Comparison of ENCODE assay signal across 6 cellular contexts in genomic region chr19:30041931-30042330, GRCh38.
DNase-seq lines count a peak whose midpoint lies in the region; ATAC-seq and TF ChIP-seq lines count a peak whose summit lies in the region.
"Not testable (repeated sequence)": the region's sequence is repeated elsewhere in the genome, so short reads cannot be mapped to it uniquely, and the experiment has no call there.

No MANE protein-coding gene starts in this region.

- not testable (repeated sequence) for H3K27me3 Mint-ChIP-seq in GM23338 (ENCODE audit: insufficient read depth, low read depth, poor library complexity); endodermal cell (ENCODE audit: insufficient read depth)

- not testable (repeated sequence) for H3K4me3 Mint-ChIP-seq in GM23338; endodermal cell; stimulated activated effector memory CD8-positive, alpha-beta T cell treated with anti-CD3 and anti-CD28 coated beads, Interleukin-12 subunit alpha, Interleukin-12 subunit beta, amount 100 ng/mL, for 72 hours

- H3K9ac ChIP-seq in endodermal cell (ENCODE audit: extremely low read depth, low read length, poor library complexity, severe bottlenecking); mesendoderm (ENCODE audit: low read length): not testable (repeated sequence)

- not testable (repeated sequence) for H2BK120ac ChIP-seq in mesendoderm (ENCODE audit: low read depth, low read length)

- H3K9me3 Mint-ChIP-seq in GM23338 (peaks cover 26% of the 10 kb centered on the region), endodermal cell (peaks cover 32% of the 10 kb centered on the region)
- H3K9me3 Mint-ChIP-seq in stimulated activated effector memory CD8-positive, alpha-beta T cell treated with anti-CD3 and anti-CD28 coated beads, Interleukin-12 subunit alpha, Interleukin-12 subunit beta, amount 100 ng/mL, for 72 hours, result not testable (repeated sequence)

- not testable (repeated sequence) for H3K18ac ChIP-seq in mesendoderm (ENCODE audit: low read length)

- not testable (repeated sequence) for H3K27me3 ChIP-seq in GM23338 (ENCODE audit: insufficient read depth); HAP-1 (ENCODE audit: low read depth); endodermal cell (ENCODE audit: control insufficient read depth, insufficient read depth, low read length, poor library complexity, severe bottlenecking); mesendoderm (ENCODE audit: insufficient read depth, low read length, poor library complexity)

- H2AK5ac ChIP-seq in mesendoderm (ENCODE audit: low read length), result not testable (repeated sequence)

- H3K9me3 ChIP-seq in HAP-1 (peaks cover 13% of the 10 kb centered on the region), HEK293 (ENCODE audit: control insufficient read depth, insufficient read depth, low read depth, low read length) (peaks cover 13% of the 10 kb centered on the region), endodermal cell (ENCODE audit: control insufficient read depth, low read length) (peaks cover 26% of the 10 kb centered on the region)

- H3K4me3 ChIP-seq in GM23338; HAP-1; HEK293 (ENCODE audit: low read depth, low read length); endodermal cell (ENCODE audit: low read length); mesendoderm (ENCODE audit: low read length): not testable (repeated sequence)

- not testable (repeated sequence) for TF ChIP-seq CTCF in GM23338 (conservative IDR thresholded peaks at IDR 0.05; ENCODE audit: low read depth in 2 of 2); HEK293 (tag by site-specific recombination; IDR thresholded peaks at IDR 0.05); endodermal cell (conservative IDR thresholded peaks at IDR 0.05)

- H3K36me3 ChIP-seq in GM23338 (ENCODE audit: insufficient read depth); mesendoderm (ENCODE audit: control insufficient read depth, insufficient read depth, low read length): not testable (repeated sequence)
- peaks cover 11% of the 10 kb centered on the region for H3K36me3 ChIP-seq in HAP-1 (replicated peaks)
- H3K36me3 ChIP-seq in HEK293 (ENCODE audit: control insufficient read depth in 2 of 2, insufficient read depth in 1 of 2, low read length in 2 of 2), result peaks cover 11 to 19% of the 10 kb centered on the region in 2 experiments
- peaks cover 11% of the 10 kb centered on the region for H3K36me3 ChIP-seq in endodermal cell (ENCODE audit: control insufficient read depth, insufficient read depth, low read length)

- WGBS in endodermal cell (ENCODE audit: insufficient coverage in 1 of 2, insufficient read length in 1 of 2), 2 experiments, result 89 to 93% methylated on average over 5 to 6 of the region's 6 CpGs
- WGBS in mesendoderm (ENCODE audit: extremely low coverage, insufficient coverage, low lambda C conversion rate), result no CpG with 5 or more reads among the region's 6 CpGs

- not testable (repeated sequence) for H3K23ac ChIP-seq in mesendoderm (ENCODE audit: low read length)

- H3K36me3 Mint-ChIP-seq in GM23338 (ENCODE audit: low read depth) (peaks cover 47% of the 10 kb centered on the region), endodermal cell (ENCODE audit: low read depth) (peaks cover 35% of the 10 kb centered on the region)
- not testable (repeated sequence) for H3K36me3 Mint-ChIP-seq in stimulated activated effector memory CD8-positive, alpha-beta T cell treated with anti-CD3 and anti-CD28 coated beads, Interleukin-12 subunit alpha, Interleukin-12 subunit beta, amount 100 ng/mL, for 72 hours

- not testable (repeated sequence) for H2BK15ac ChIP-seq in mesendoderm (replicated peaks; ENCODE audit: low read depth)

- peaks cover 16% of the 10 kb centered on the region for H3K4me1 Mint-ChIP-seq in GM23338
- H3K4me1 Mint-ChIP-seq in endodermal cell, result peaks cover 13% of the 10 kb centered on the region
- peaks cover 12% of the 10 kb centered on the region for H3K4me1 Mint-ChIP-seq in stimulated activated effector memory CD8-positive, alpha-beta T cell treated with anti-CD3 and anti-CD28 coated beads, Interleukin-12 subunit alpha, Interleukin-12 subunit beta, amount 100 ng/mL, for 72 hours

- H3K27ac ChIP-seq in GM23338 (ENCODE audit: low read depth); HEK293 (ENCODE audit: extremely low read depth, low read depth, low read length); endodermal cell (ENCODE audit: low read depth, low read length); mesendoderm (ENCODE audit: low read depth, low read length): not testable (repeated sequence)

- H3K79me1 ChIP-seq in mesendoderm (ENCODE audit: low read length), result not testable (repeated sequence)

- not testable (repeated sequence) for H3K4me1 ChIP-seq in GM23338 (ENCODE audit: insufficient read depth); HEK293 (ENCODE audit: control insufficient read depth, insufficient read depth, low read length); endodermal cell (ENCODE audit: control insufficient read depth, insufficient read depth, low read length); mesendoderm (ENCODE audit: control insufficient read depth, low read depth, low read length)
- H3K4me1 ChIP-seq in HAP-1, result peaks cover 28% of the 10 kb centered on the region

- peak overlapping the region; percentile 51; the same call in 1 of the 2 replicates for H3K4me2 ChIP-seq in GM23338
- H3K4me2 ChIP-seq in mesendoderm (ENCODE audit: low read length), result not testable (repeated sequence)

- H3K27ac Mint-ChIP-seq in GM23338, endodermal cell: not testable (repeated sequence)
- H3K27ac Mint-ChIP-seq in stimulated activated effector memory CD8-positive, alpha-beta T cell treated with anti-CD3 and anti-CD28 coated beads, Interleukin-12 subunit alpha, Interleukin-12 subunit beta, amount 100 ng/mL, for 72 hours, result peak overlapping the region; percentile 14

- in situ Hi-C loops in HAP-1 (cut with MboI; ENCODE audit: low sequenced_read_pairs), result not testable (repeated sequence)

- H4K20me1 ChIP-seq in GM23338 (replicated peaks; ENCODE audit: insufficient read depth), result not testable (repeated sequence)

- not testable (repeated sequence) for DNase-seq in GM23338 (ENCODE audit: low spot score); stimulated activated effector memory CD8-positive, alpha-beta T cell treated with anti-CD3 and anti-CD28 coated beads, Interleukin-12 subunit alpha, Interleukin-12 subunit beta, amount 100 ng/mL, for 72 hours (ENCODE audit: low spot score in 2 of 2)
- DNase-seq in HAP-1 (ENCODE audit: low spot score in 2 of 2) (peak; percentile 51 to 66), endodermal cell (peak; percentile 29), mesendoderm (peak; percentile 18)

- not testable (repeated sequence) for ATAC-seq in GM23338; stimulated activated effector memory CD8-positive, alpha-beta T cell treated with anti-CD3 and anti-CD28 coated beads, Interleukin-12 subunit alpha, Interleukin-12 subunit beta, amount 100 ng/mL, for 72 hours

- CTCF ChIA-PET in HEK293 (lab: Yijun Ruan, JAX), result interaction anchor here (0.8 to 1.3 kb wide), 2 partner anchors 8 to 135 kb away, joined by 3 read pairs; no protein-coding TSS in a partner anchor

- not testable (repeated sequence) for H3F3A ChIP-seq in GM23338 (replicated peaks; ENCODE audit: low read depth)

- POLR2A ChIA-PET in HEK293 (lab: Yijun Ruan, JAX), result not testable (repeated sequence)

- H2AFZ ChIP-seq in GM23338, result not testable (repeated sequence)

- not testable (repeated sequence) for H3K56ac ChIP-seq in mesendoderm (ENCODE audit: low read length)

- H4K5ac ChIP-seq in mesendoderm (ENCODE audit: low read length), result not testable (repeated sequence)

- not testable (repeated sequence) for H2BK5ac ChIP-seq in mesendoderm (ENCODE audit: low read length)

- H3K4ac ChIP-seq in mesendoderm (ENCODE audit: low read depth, low read length), result not testable (repeated sequence)

- not testable (repeated sequence) for H3K79me2 ChIP-seq in GM23338 (replicated peaks; ENCODE audit: insufficient read depth); mesendoderm (ENCODE audit: control insufficient read depth, insufficient read depth, low read length)

- not testable (repeated sequence) for H4K8ac ChIP-seq in mesendoderm (ENCODE audit: low read depth, low read length)

- not testable (repeated sequence) for H3K9me2 ChIP-seq in GM23338 (ENCODE audit: insufficient read depth)

TF ChIP-seq in HEK293, 187 proteins besides CTCF, POLR2A, EP300 and RAD21:
- TF ChIP-seq ZNF585B (tag by site-specific recombination; IDR thresholded peaks at IDR 0.05), result peak; percentile 49; the same call in 1 of the 2 replicates
